Comparison of ENCODE assay signal across 23 cellular contexts in genomic region chrX:102976290-102976689, GRCh38. TPM values are rescaled to one million over a fixed set of nuclear protein-coding genes. Genes with fewer than 3 reads are reported as not detected.
DNase-seq lines count a peak whose midpoint lies in the region; ATAC-seq and TF ChIP-seq lines count a peak whose summit lies in the region.
"Had no signal": no experiment of that assay in that cellular context is flagged by ENCODE, and none has a peak within 500 bp of the region (broad histone marks: within the 10 kb centered on the region; RNA-seq: fewer than 3 reads in every experiment).

No MANE protein-coding gene starts in this region.

- H3K79me2 ChIP-seq in osteoblast (ENCODE audit: insufficient read depth, low read length) = no peaks in the 10 kb centered on the region

- peak; percentile 48 for DNase-seq in HCEC 1CT
- peak; percentile 92 for DNase-seq in NOMO-1 treated with DMSO at 0.1 percent for 48 hours (lab: John Stamatoyannopoulos, UW; ENCODE audit: unreplicated experiment)
- peak; percentile 18 for DNase-seq in adipocyte (ENCODE audit: low read depth)
- DNase-seq in osteoblast (ENCODE audit: insufficient read length, low spot score, missing footprints) = peak; percentile 51
- no peak for DNase-seq in CD8-positive, alpha-beta T cell
- no peak for DNase-seq in thyroid gland
- no peak for DNase-seq in activated naive CD4-positive, alpha-beta T cell treated with anti-CD3 and anti-CD28 coated beads, Interleukin-2, amount 50 U/mL, for 72 hours (ENCODE audit: low spot score in 2 of 2)
- no peak for DNase-seq in GM10248 (ENCODE audit: extremely low spot score)
- DNase-seq: activated CD8-positive, alpha-beta memory T cell treated with anti-CD3 and anti-CD28 coated beads, Interleukin-2, amount 50 U/mL, for 4 hours; activated naive CD4-positive, alpha-beta T cell; dermis blood vessel endothelial cell; DMS53; heart right ventricle; Karpas-422; kidney glomerular epithelial cell; NCI-H2029; NCI-H526; stimulated activated naive CD4-positive, alpha-beta T cell; transverse colon had no signal

- no peak overlapping the region for H3K9ac ChIP-seq in adipocyte (ENCODE audit: low read length)
- H3K9ac ChIP-seq: BLaER1 had no signal

- H4K20me1 ChIP-seq in osteoblast (ENCODE audit: insufficient read depth, low read length) = no peaks in the 10 kb centered on the region
- H4K20me1 ChIP-seq: BLaER1 had no signal

- no peak for TF ChIP-seq POLR2A in thyroid gland (IDR thresholded peaks at IDR 0.05)

- no peaks in the 10 kb centered on the region for H3K27me3 Mint-ChIP-seq in CD8-positive, alpha-beta T cell (ENCODE audit: low read depth)

- 73 to 100% methylated on average over 1 of the region's 1 CpG for WGBS in thyroid gland, 2 donors

- no peaks in the 10 kb centered on the region for H3K4me1 Mint-ChIP-seq in CD8-positive, alpha-beta T cell (ENCODE audit: low read depth)
- H3K4me1 Mint-ChIP-seq: brain had no signal

- H3K27ac Mint-ChIP-seq in CD8-positive, alpha-beta T cell = no peak overlapping the region
- no peak overlapping the region for H3K27ac Mint-ChIP-seq in activated naive CD4-positive, alpha-beta T cell treated with anti-CD3 and anti-CD28 coated beads, Interleukin-2, amount 50 U/mL, for 72 hours
- H3K27ac Mint-ChIP-seq: brain had no signal

- H3K4me3 ChIP-seq in adipocyte (ENCODE audit: low read length) (no peak overlapping the region), osteoblast (ENCODE audit: insufficient read depth, low read length) (no peak overlapping the region), thyroid gland (replicated peaks in 1 of 3) (no peak overlapping the region)
- no peak overlapping the region for H3K4me3 ChIP-seq in CD8-positive, alpha-beta T cell (ENCODE audit: low read depth, low read length)
- H3K4me3 ChIP-seq: BLaER1, heart right ventricle, transverse colon had no signal

- peaks cover 7% of the 10 kb centered on the region for H3K27me3 ChIP-seq in adipocyte (replicated peaks; ENCODE audit: control insufficient read depth, insufficient read depth, low read length)
- no peaks in the 10 kb centered on the region for H3K27me3 ChIP-seq in osteoblast (ENCODE audit: insufficient read depth, low read length)
- no peaks in the 10 kb centered on the region for H3K27me3 ChIP-seq in CD8-positive, alpha-beta T cell (ENCODE audit: insufficient read depth, low read length)
- H3K27me3 ChIP-seq in thyroid gland = no peaks in the 10 kb centered on the region
- H3K27me3 ChIP-seq: BLaER1, transverse colon had no signal

- intact Hi-C loops in CD8-positive, alpha-beta T cell (cut with DNase I, micrococcal nuclease) = no loop called here
- intact Hi-C loops in thyroid gland (cut with DNase I) = no loop called here

- no peak for ATAC-seq in CD8-positive, alpha-beta T cell
- ATAC-seq in activated naive CD4-positive, alpha-beta T cell treated with anti-CD3 and anti-CD28 coated beads, Interleukin-2, amount 50 U/mL, for 72 hours = no peak
- ATAC-seq: heart right ventricle, Right ventricle myocardium inferior had no signal

- no peak overlapping the region for H2AFZ ChIP-seq in osteoblast (ENCODE audit: low read length)

- no peaks in the 10 kb centered on the region for H3K9me3 Mint-ChIP-seq in CD8-positive, alpha-beta T cell
- H3K9me3 Mint-ChIP-seq in activated naive CD4-positive, alpha-beta T cell treated with anti-CD3 and anti-CD28 coated beads, Interleukin-2, amount 50 U/mL, for 72 hours = peaks cover 0 to 11% of the 10 kb centered on the region in 2 donors

- H3K4me1 ChIP-seq in adipocyte (ENCODE audit: control insufficient read depth, insufficient read depth, low read length) (no peaks in the 10 kb centered on the region), osteoblast (ENCODE audit: insufficient read depth, low read length) (peaks cover 30% of the 10 kb centered on the region), thyroid gland (no peaks in the 10 kb centered on the region)
- no peaks in the 10 kb centered on the region for H3K4me1 ChIP-seq in CD8-positive, alpha-beta T cell (ENCODE audit: insufficient read depth, low read length)
- H3K4me1 ChIP-seq: heart right ventricle, transverse colon had no signal

- TF ChIP-seq CTCF in osteoblast (IDR thresholded peaks at IDR 0.05; ENCODE audit: extremely low read depth, low read depth, low read length) (no peak), thyroid gland (IDR thresholded peaks at IDR 0.05) (no peak), GM10248 (IDR thresholded peaks at IDR 0.05; ENCODE audit: control extremely low read depth, extremely low read depth, low read depth, missing control alignments) (no peak)
- TF ChIP-seq CTCF in CD8-positive, alpha-beta T cell (IDR thresholded peaks at IDR 0.05) = no peak

- no peak overlapping the region for H3K4me3 Mint-ChIP-seq in CD8-positive, alpha-beta T cell
- H3K4me3 Mint-ChIP-seq: brain had no signal

- H3K9me3 ChIP-seq in adipocyte (ENCODE audit: control insufficient read depth, low read length) (peaks cover 22% of the 10 kb centered on the region), osteoblast (ENCODE audit: low read depth, low read length) (peaks cover 3% of the 10 kb centered on the region), thyroid gland (no peaks in the 10 kb centered on the region)
- no peaks in the 10 kb centered on the region for H3K9me3 ChIP-seq in CD8-positive, alpha-beta T cell (ENCODE audit: low read length)
- H3K9me3 ChIP-seq: transverse colon had no signal

- peak overlapping the region; percentile 2 for H3K4me2 ChIP-seq in osteoblast (ENCODE audit: insufficient read depth, low read length)
- H3K4me2 ChIP-seq: BLaER1 had no signal

- H3K36me3 ChIP-seq in adipocyte (ENCODE audit: control insufficient read depth, insufficient read depth, low read length, severe bottlenecking) = no peaks in the 10 kb centered on the region
- H3K36me3 ChIP-seq in osteoblast (ENCODE audit: insufficient read depth, low read length) = no peaks in the 10 kb centered on the region
- H3K36me3 ChIP-seq in CD8-positive, alpha-beta T cell (ENCODE audit: insufficient read depth, low read length) = no peaks in the 10 kb centered on the region
- no peaks in the 10 kb centered on the region for H3K36me3 ChIP-seq in thyroid gland
- H3K36me3 ChIP-seq: BLaER1, heart right ventricle, transverse colon had no signal

- no peaks in the 10 kb centered on the region for H3K36me3 Mint-ChIP-seq in CD8-positive, alpha-beta T cell
- H3K36me3 Mint-ChIP-seq in activated naive CD4-positive, alpha-beta T cell treated with anti-CD3 and anti-CD28 coated beads, Interleukin-2, amount 50 U/mL, for 72 hours = peaks cover 0 to 7% of the 10 kb centered on the region in 2 donors
- H3K36me3 Mint-ChIP-seq: brain had no signal

- H3K27ac ChIP-seq in osteoblast (ENCODE audit: low read depth, low read length) (peak overlapping the region; percentile 99), thyroid gland (no peak overlapping the region)
- no peak overlapping the region for H3K27ac ChIP-seq in CD8-positive, alpha-beta T cell (ENCODE audit: low read depth, low read length)
- H3K27ac ChIP-seq: BLaER1, heart right ventricle, transverse colon had no signal

- POLR2A ChIA-PET in CD8-positive, alpha-beta T cell (lab: Charles Lee) = no interaction called here
- POLR2A ChIA-PET in GM10248 (lab: Yijun Ruan, JAX) = no interaction called here

- CTCF ChIA-PET in CD8-positive, alpha-beta T cell (lab: Charles Lee) = interaction anchor here (1.3 kb wide), 1 partner anchor 25 kb away, joined by 3 read pairs; no protein-coding TSS in a partner anchor
- CTCF ChIA-PET in GM10248 (lab: Yijun Ruan, JAX) = interaction anchor here (2.7 kb wide), 1 partner anchor 25 kb away, joined by 9 read pairs; no protein-coding TSS in a partner anchor

RNA-seq across cellular contexts. Expression of gene RAB40AL, which starts 39.2 kb away (rescaled TPM):
- total RNA-seq in osteoblast (0.72 and 0.88 TPM in 2 replicates), thyroid gland (1 to 10 TPM; 3.9 to 5.6 (median 4.8) TPM)
- under 1 TPM in 1 of 2 experiments, not detected in 1; 0.30 TPM for total RNA-seq in CD8-positive, alpha-beta T cell
- under 1 TPM in 1 of 2 donors, not detected in 1; 0.60 TPM for total RNA-seq in activated naive CD4-positive, alpha-beta T cell treated with anti-CD3 and anti-CD28 coated beads, Interleukin-2, amount 50 U/mL, for 72 hours
- total RNA-seq: dermis blood vessel endothelial cell; Right ventricle myocardium inferior; T-helper 2 cell treated with Interferon-gamma antibody and Interleukin-4, amounts not matched to agents 100 ng/mL and 5 ng/mL, for 36 hours had no signal

Comparison
In these comparisons a context has a peak if more than half of its experiments do, and no peak if none do; other contexts are left out.
1. DNase-seq: peak in HCEC 1CT (single experiment), NOMO-1 treated with DMSO at 0.1 percent for 48 hours (single experiment), adipocyte (single experiment) and osteoblast (single experiment); none in CD8-positive, alpha-beta T cell (0 of 7), thyroid gland (0 of 2), activated naive CD4-positive, alpha-beta T cell treated with anti-CD3 and anti-CD28 coated beads, Interleukin-2, amount 50 U/mL, for 72 hours (0 of 2) and GM10248 (single experiment).